In genomic region chr17:39688945-39689344, GRCh38 we compare ENCODE assay signal across 10 cellular contexts. TPM values are rescaled to one million over a fixed set of nuclear protein-coding genes. Genes with fewer than 3 reads are reported as not detected.
DNase-seq lines count a peak whose midpoint lies in the region; ATAC-seq and TF ChIP-seq lines count a peak whose summit lies in the region.
"Had no signal": no experiment of that assay in that cellular context is flagged by ENCODE, and none has a peak within 500 bp of the region (broad histone marks: within the 10 kb centered on the region; RNA-seq: fewer than 3 reads in every experiment).

No MANE protein-coding gene starts in this region.

- H3K4me1 ChIP-seq in BE2C: no peaks in the 10 kb centered on the region
- peaks cover 9% of the 10 kb centered on the region for H3K4me1 ChIP-seq in IMR-90 (ENCODE audit: control insufficient read depth, insufficient read depth, low read length)
- peaks cover 10% of the 10 kb centered on the region for H3K4me1 ChIP-seq in mesodermal cell (ENCODE audit: control insufficient read depth, insufficient read depth, low read length, poor library complexity, severe bottlenecking)

- H3K9me3 Mint-ChIP-seq in brain: no peaks in the 10 kb centered on the region

- peak overlapping the region; percentile 87 for H3K9ac ChIP-seq in IMR-90 (ENCODE audit: low read depth, low read length)

- H3K36me3 Mint-ChIP-seq in brain: peaks cover 17% of the 10 kb centered on the region

- peak overlapping the region; percentile 87 for H2AFZ ChIP-seq in IMR-90 (replicated peaks; ENCODE audit: low read length, poor library complexity)

- H3K4me1 Mint-ChIP-seq in brain: peaks cover 20% of the 10 kb centered on the region

- peaks cover 8 to 16% of the 10 kb centered on the region in 2 experiments for H3K79me1 ChIP-seq in IMR-90 (ENCODE audit: low read depth in 1 of 2, low read length in 2 of 2)

- H3K27ac ChIP-seq in IMR-90 (ENCODE audit: insufficient read depth, low read length): no peak overlapping the region
- H3K27ac ChIP-seq in mesodermal cell (ENCODE audit: low read depth, low read length, severe bottlenecking): no peak overlapping the region

- H3K4me3 ChIP-seq in BE2C (ENCODE audit: low read depth, low read length): peak overlapping the region; percentile 94
- H3K4me3 ChIP-seq in IMR-90 (ENCODE audit: insufficient read depth, low read depth, low read length): peak overlapping the region; percentile 81; the same call in 1 of the 2 replicates
- H3K4me3 ChIP-seq in mesodermal cell (ENCODE audit: extremely low read depth, insufficient read depth, low read length, poor library complexity, severe bottlenecking): peak overlapping the region; percentile 48

- peak overlapping the region; percentile 92 to 98 (median 96) for H3K4me3 Mint-ChIP-seq in brain

- H3K36me3 ChIP-seq in BE2C (no peaks in the 10 kb centered on the region; the same call in 1 of the 2 replicates), IMR-90 (ENCODE audit: control insufficient read depth, insufficient read depth, low read length) (peaks cover 4% of the 10 kb centered on the region; the same call in 1 of the 2 replicates), mesodermal cell (ENCODE audit: control insufficient read depth, insufficient read depth, low read length) (no peaks in the 10 kb centered on the region)

- ATAC-seq in IMR-90 (ENCODE audit: low read depth) (no peak), HG02870 (IDR thresholded peaks at IDR 0.05; ENCODE audit: unreplicated experiment) (no peak), HG02763 (IDR thresholded peaks at IDR 0.05; ENCODE audit: unreplicated experiment) (no peak), HG03108 (IDR thresholded peaks at IDR 0.05; ENCODE audit: unreplicated experiment) (no peak)

- peaks cover 6% of the 10 kb centered on the region for H3K27me3 Mint-ChIP-seq in brain

- no peak overlapping the region for H3K18ac ChIP-seq in IMR-90 (ENCODE audit: low read depth, low read length)

- no peak overlapping the region for H2BK20ac ChIP-seq in IMR-90 (ENCODE audit: low read depth, low read length)

- H3K56ac ChIP-seq in IMR-90 (ENCODE audit: extremely low read depth, insufficient read depth, low read length): no peak overlapping the region

- TF ChIP-seq RAD21 in IMR-90 (IDR thresholded peaks at IDR 0.05; ENCODE audit: low read length): no peak

- TF ChIP-seq CTCF in BE2C (IDR thresholded peaks at IDR 0.05; ENCODE audit: low read depth, low read length) (no peak), IMR-90 (conservative IDR thresholded peaks at IDR 0.05; ENCODE audit: low read depth, low read length) (no peak), brain (conservative IDR thresholded peaks at IDR 0.05) (no peak)

- peak overlapping the region; percentile 94 to 97 (median 97) for H3K27ac Mint-ChIP-seq in brain

- peak overlapping the region; percentile 78 for H3K14ac ChIP-seq in IMR-90 (replicated peaks; ENCODE audit: low read depth, low read length)

- WGBS in IMR-90 (ENCODE audit: extremely low coverage in 2 of 2, insufficient read length in 1 of 2), 2 experiments: no CpG with 5 or more reads among the region's 3 CpGs
- WGBS in mesodermal cell (ENCODE audit: insufficient coverage in 2 of 2), 2 experiments: 50% methylated on average over 1 of the region's 3 CpGs; no CpG with 5 or more reads in 1 of the 2 experiments

- H4K8ac ChIP-seq in IMR-90 (ENCODE audit: low read depth in 2 of 2, low read length in 2 of 2): peak overlapping the region; percentile 98 to 99

- CTCF ChIA-PET in IMR-90 (lab: Yijun Ruan, JAX): interaction anchor here (2.3 kb wide), 1 partner anchor 11 kb away, joined by 7 read pairs; the partner anchor contains the start of gene ERBB2

- intact Hi-C loops in IMR-90 (cut with micrococcal nuclease): no loop called here

- H3K4ac ChIP-seq in IMR-90 (ENCODE audit: low read depth, low read length): peak overlapping the region; percentile 93

- H2BK15ac ChIP-seq in IMR-90 (ENCODE audit: low read depth, low read length): no peak overlapping the region

- H4K91ac ChIP-seq in IMR-90 (ENCODE audit: insufficient read depth, low read depth, low read length): peak overlapping the region; percentile 46; the same call in 1 of the 2 replicates

- peak overlapping the region; percentile 66; the same call in 1 of the 2 replicates for H3K23ac ChIP-seq in IMR-90 (ENCODE audit: low read depth, low read length)

- H3K27me3 ChIP-seq in BE2C (no peaks in the 10 kb centered on the region), IMR-90 (ENCODE audit: control insufficient read depth, insufficient read depth, low read length) (no peaks in the 10 kb centered on the region)

- no TSS peak for BruUV-seq in IMR-90 (replicated peaks; lab: Mats Ljungman, UMichigan)

- in situ Hi-C loops in IMR-90 (cut with MboI; ENCODE audit: low sequenced_read_pairs): no loop called here

- peak overlapping the region; percentile 98 for H4K5ac ChIP-seq in IMR-90 (ENCODE audit: low read depth, low read length)

- peak overlapping the region; percentile 95 for H3K4me2 ChIP-seq in IMR-90 (ENCODE audit: low read depth, low read length)

- H2BK5ac ChIP-seq in IMR-90 (ENCODE audit: low read depth, low read length, poor library complexity, severe bottlenecking): no peak overlapping the region

- peak overlapping the region; percentile 42; the same call in 1 of the 2 replicates for H2AK5ac ChIP-seq in IMR-90 (ENCODE audit: low read depth, low read length)

- no peak for TF ChIP-seq POLR2A in IMR-90 (IDR thresholded peaks at IDR 0.05; ENCODE audit: low read depth, low read length)

- H3K9me3 ChIP-seq in BE2C (no peaks in the 10 kb centered on the region), IMR-90 (ENCODE audit: control insufficient read depth, insufficient read depth, low read length) (no peaks in the 10 kb centered on the region), mesodermal cell (ENCODE audit: control insufficient read depth, low read length) (peaks cover 3% of the 10 kb centered on the region)

- no peak overlapping the region for H2BK120ac ChIP-seq in IMR-90 (ENCODE audit: low read depth, low read length)

- H2AK9ac ChIP-seq in IMR-90 (replicated peaks; ENCODE audit: low read depth, low read length, poor library complexity): peak overlapping the region; percentile 83

- dilution Hi-C loops in IMR-90 (cut with HindIII; ENCODE audit: low sequenced_read_pairs, unreplicated experiment): no loop called here

- peaks cover 8% of the 10 kb centered on the region for H3K9me1 ChIP-seq in IMR-90 (ENCODE audit: insufficient read depth, low read length)

- POLR2A ChIA-PET in IMR-90 (lab: Charles Lee; ENCODE audit: unreplicated experiment): no interaction called here

- H4K20me1 ChIP-seq in IMR-90 (ENCODE audit: insufficient read depth, low read length): no peaks in the 10 kb centered on the region

- DNase-seq in BE2C (no peak), IMR-90 (no peak), NCI-H345 (lab: John Stamatoyannopoulos, UW) (no peak)
- DNase-seq: activated effector memory CD4-positive, alpha-beta T cell treated with anti-CD3 and anti-CD28 coated beads, Interleukin-2, amount 50 U/mL, for 16 hours; NCI-H774 had no signal

TF ChIP-seq in IMR-90, 13 proteins besides CTCF, POLR2A, EP300 and RAD21 (continues in another document):
- TF ChIP-seq MAFK (IDR thresholded peaks at IDR 0.05; ENCODE audit: low read depth, low read length): no peak
- no peak for TF ChIP-seq CHD1 (IDR thresholded peaks at IDR 0.05; ENCODE audit: low read depth, low read length)
- TF ChIP-seq NFE2L2 (IDR thresholded peaks at IDR 0.05; ENCODE audit: low read depth, low read length): no peak
- TF ChIP-seq SMC3 (IDR thresholded peaks at IDR 0.05; ENCODE audit: low read depth, low read length): no peak

RNA-seq across cellular contexts. Expression of gene PGAP3, which starts 1.1 kb away (rescaled TPM):
- 30.5 TPM for polyA plus RNA-seq in BE2C (2012; ENCODE audit: insufficient read depth, insufficient read length, low read depth)
- 3.6 and 4.3 TPM in 2 replicates for total RNA-seq in IMR-90 (2012; rRNA removed)
- 9.8 and 10.4 TPM in 2 replicates for polyA plus RNA-seq in IMR-90 (2012; rRNA removed)
- 7.2 and 13.5 TPM in 2 replicates for polyA plus RNA-seq in IMR-90 (2012; cell fraction: cytosol; rRNA removed)
- polyA plus RNA-seq in IMR-90 (2012; cell fraction: nucleus; rRNA removed; ENCODE audit: low replicate concordance): 40.4 and 52.8 TPM in 2 replicates
- polyA plus RNA-seq in brain (ENCODE audit: insufficient read depth, low read depth, low replicate concordance): 13.0 TPM
- polyA plus RNA-seq in mesodermal cell (2013, experiment 1 of 2): 7.4 TPM
- 7.5 TPM for polyA plus RNA-seq in mesodermal cell (2013, experiment 2 of 2)

RNA-seq across cellular contexts. Expression of gene ERBB2, which starts 10.9 kb away (rescaled TPM):
- 2.5 TPM for polyA plus RNA-seq in BE2C (2012; ENCODE audit: insufficient read depth, insufficient read length, low read depth)
- 26.1 and 28.7 TPM in 2 replicates for total RNA-seq in IMR-90 (2012; rRNA removed)
- polyA plus RNA-seq in IMR-90 (2012; rRNA removed) (33.3 and 34.6 TPM in 2 replicates), brain (ENCODE audit: insufficient read depth, low read depth, low replicate concordance) (21.1 TPM)
- polyA plus RNA-seq in IMR-90 (2012; cell fraction: cytosol; rRNA removed): 26.4 and 33.2 TPM in 2 replicates
- polyA plus RNA-seq in IMR-90 (2012; cell fraction: nucleus; rRNA removed; ENCODE audit: low replicate concordance): 34.2 and 69.9 TPM in 2 replicates
- polyA plus RNA-seq in mesodermal cell (2013, experiment 1 of 2): 44.8 TPM
- 46.1 TPM for polyA plus RNA-seq in mesodermal cell (2013, experiment 2 of 2)

RNA-seq across cellular contexts. Expression of gene PNMT, which starts 20.7 kb away (rescaled TPM):
- 2.8 TPM for polyA plus RNA-seq in BE2C (2012; ENCODE audit: insufficient read depth, insufficient read length, low read depth)
- not detected in 2 replicates for total RNA-seq in IMR-90 (2012; rRNA removed)
- not detected in 2 replicates for polyA plus RNA-seq in IMR-90 (2012; rRNA removed)
- 0.08 TPM in 1 of 2 replicates, not detected in the other for polyA plus RNA-seq in IMR-90 (2012; cell fraction: cytosol; rRNA removed)
- not detected in 2 replicates for polyA plus RNA-seq in IMR-90 (2012; cell fraction: nucleus; rRNA removed; ENCODE audit: low replicate concordance)
- 2.9 TPM for polyA plus RNA-seq in brain (ENCODE audit: insufficient read depth, low read depth, low replicate concordance)
- polyA plus RNA-seq in mesodermal cell (2013, experiment 1 of 2): 0.66 TPM
- 0.66 TPM for polyA plus RNA-seq in mesodermal cell (2013, experiment 2 of 2)

RNA-seq across cellular contexts. Expression of gene TCAP, which starts 23.8 kb away (rescaled TPM):
- 4.4 TPM for polyA plus RNA-seq in BE2C (2012; ENCODE audit: insufficient read depth, insufficient read length, low read depth)
- total RNA-seq in IMR-90 (2012; rRNA removed): under 0.01 TPM in 2 replicates
- 0.21 and 0.26 TPM in 2 replicates for polyA plus RNA-seq in IMR-90 (2012; rRNA removed)
- polyA plus RNA-seq in IMR-90 (2012; cell fraction: cytosol; rRNA removed): 0.03 and 0.09 TPM in 2 replicates
- polyA plus RNA-seq in IMR-90 (2012; cell fraction: nucleus; rRNA removed; ENCODE audit: low replicate concordance): 1.2 and 3.2 TPM in 2 replicates
- polyA plus RNA-seq in brain (ENCODE audit: insufficient read depth, low read depth, low replicate concordance): 2.1 TPM
- polyA plus RNA-seq in mesodermal cell (2013, experiment 1 of 2): 1.3 TPM
- polyA plus RNA-seq in mesodermal cell (2013, experiment 2 of 2): 0.96 TPM

RNA-seq across cellular contexts. Expression of gene MIEN1, which starts 41.4 kb away (rescaled TPM):
- polyA plus RNA-seq in BE2C (2012; ENCODE audit: insufficient read depth, insufficient read length, low read depth): 56.4 TPM
- total RNA-seq in IMR-90 (2012; rRNA removed): 20.3 and 22.2 TPM in 2 replicates
- polyA plus RNA-seq in IMR-90 (2012; rRNA removed) (75.6 and 82.4 TPM in 2 replicates), brain (ENCODE audit: insufficient read depth, low read depth, low replicate concordance) (148 TPM)
- polyA plus RNA-seq in IMR-90 (2012; cell fraction: cytosol; rRNA removed): 81.7 and 149 TPM in 2 replicates
- 24.0 and 30.9 TPM in 2 replicates for polyA plus RNA-seq in IMR-90 (2012; cell fraction: nucleus; rRNA removed; ENCODE audit: low replicate concordance)
- polyA plus RNA-seq in mesodermal cell (2013, experiment 1 of 2): 50.0 TPM
- 44.1 TPM for polyA plus RNA-seq in mesodermal cell (2013, experiment 2 of 2)
